19 cellular contexts compared by ENCODE assay signal in genomic region chr3:49079270-49079669, GRCh38. TPM values are rescaled to one million over a fixed set of nuclear protein-coding genes. Genes with fewer than 3 reads are reported as not detected.
DNase-seq lines count a peak whose midpoint lies in the region; ATAC-seq, FAIRE-seq and TF ChIP-seq lines count a peak whose summit lies in the region.
"Had no signal": no experiment of that assay in that cellular context is flagged by ENCODE, and none has a peak within 500 bp of the region (broad histone marks: within the 10 kb centered on the region; RNA-seq: fewer than 3 reads in every experiment).

No MANE protein-coding gene starts in this region.

- 95% methylated on average over 2 of the region's 2 CpGs for WGBS in right cardiac atrium

- H3K9ac ChIP-seq in kidney (ENCODE audit: low read length in 2 of 2) = no peak overlapping the region
- H3K9ac ChIP-seq: BLaER1, GM23248 had no signal

- no peaks in the 10 kb centered on the region for H3K4me1 Mint-ChIP-seq in WTC11

- POLR2A ChIA-PET in WTC11 (lab: Charles Lee) = interaction anchor here (0.7 kb wide), 1 partner anchor 40 kb away, joined by 6 read pairs; no protein-coding TSS in a partner anchor

- no peak for TF ChIP-seq CTCF in WTC11 (IDR thresholded peaks at IDR 0.05)
- no peak for TF ChIP-seq CTCF in kidney (IDR thresholded peaks at IDR 0.05; ENCODE audit: borderline replicate concordance, extremely low read depth, insufficient read depth)

- H3K36me3 Mint-ChIP-seq in WTC11 = peaks cover 29% of the 10 kb centered on the region

- no peak for ATAC-seq in WTC11
- no peak for ATAC-seq in right cardiac atrium
- ATAC-seq: CD8-positive, alpha-beta T cell had no signal

- intact Hi-C loops in kidney (cut with DNase I) (no loop called here), right cardiac atrium (cut with DNase I) (no loop called here)

- FAIRE-seq in RCC 7860 (lab: Jason Lieb, UNC) (peak; percentile 74), kidney (lab: Jason Lieb, UNC) (peak; percentile 87)
- FAIRE-seq: GM12892, H1 had no signal

- H3K27ac Mint-ChIP-seq in WTC11 = no peak overlapping the region
- H3K27ac Mint-ChIP-seq: B cell; CD4-positive, CD25-positive, alpha-beta regulatory T cell; CD8-positive, alpha-beta T cell had no signal

- no peaks in the 10 kb centered on the region for H3K9me3 Mint-ChIP-seq in WTC11
- H3K9me3 Mint-ChIP-seq: CD4-positive, CD25-positive, alpha-beta regulatory T cell; CD8-positive, alpha-beta T cell had no signal

- H3K4me1 ChIP-seq in kidney (ENCODE audit: control insufficient read depth in 1 of 2, insufficient read depth in 1 of 2, low read depth in 1 of 2, low read length in 2 of 2) = no peaks in the 10 kb centered on the region
- H3K4me1 ChIP-seq in right cardiac atrium (ENCODE audit: control insufficient read depth, insufficient read depth, low read length) = peaks cover 3% of the 10 kb centered on the region
- H3K4me1 ChIP-seq: BLaER1, Caco-2 had no signal

- H3K9me3 ChIP-seq in kidney (ENCODE audit: control insufficient read depth in 1 of 2, low read length in 2 of 2) (no peaks in the 10 kb centered on the region), right cardiac atrium (ENCODE audit: control insufficient read depth, low read length) (no peaks in the 10 kb centered on the region)
- H3K9me3 ChIP-seq: BLaER1, Caco-2 had no signal

- H3K27me3 Mint-ChIP-seq in WTC11 (ENCODE audit: low read depth) = no peaks in the 10 kb centered on the region
- H3K27me3 Mint-ChIP-seq: B cell; CD4-positive, CD25-positive, alpha-beta regulatory T cell had no signal

- peaks cover 10 to 11% of the 10 kb centered on the region in 2 donors for H3K36me3 ChIP-seq in kidney (ENCODE audit: control insufficient read depth in 1 of 2, insufficient read depth in 2 of 2, low read length in 2 of 2)

- no peaks in the 10 kb centered on the region for H3K27me3 ChIP-seq in right cardiac atrium (ENCODE audit: control insufficient read depth, insufficient read depth)
- H3K27me3 ChIP-seq: BLaER1 had no signal

- CTCF ChIA-PET in WTC11 (lab: Charles Lee) = no interaction called here

- no peak overlapping the region for H3K27ac ChIP-seq in kidney (ENCODE audit: low read depth in 2 of 2, low read length in 2 of 2)
- no peak overlapping the region for H3K27ac ChIP-seq in right cardiac atrium (ENCODE audit: low read length)
- H3K27ac ChIP-seq: BLaER1, C4-2B, GM23248 had no signal

- H3K4me3 Mint-ChIP-seq in WTC11 = no peak overlapping the region
- H3K4me3 Mint-ChIP-seq: B cell; CD4-positive, CD25-positive, alpha-beta regulatory T cell; CD8-positive, alpha-beta T cell had no signal

- H3K4me3 ChIP-seq in kidney (ENCODE audit: low read length in 2 of 2) = no peak overlapping the region
- H3K4me3 ChIP-seq in right cardiac atrium (ENCODE audit: low read length) = no peak overlapping the region
- H3K4me3 ChIP-seq: BLaER1, GM23248 had no signal

- DNase-seq in RCC 7860 (ENCODE audit: low spot score) (no peak), WTC11 (ENCODE audit: low spot score) (no peak), kidney (no peak), NCI-H2029 (lab: John Stamatoyannopoulos, UW) (no peak), right cardiac atrium (no peak), ecto neural progenitor cell (ENCODE audit: low spot score) (no peak), DMS79 (lab: John Stamatoyannopoulos, UW) (no peak)
- DNase-seq: Caco-2; CD4-positive, CD25-positive, alpha-beta regulatory T cell; CD8-positive, alpha-beta T cell; DMS79 treated with DMSO at 0.1 percent for 48 hours; GM23248; H7; HCEC 1CT had no signal

TF ChIP-seq in WTC11, 78 proteins besides CTCF, POLR2A, EP300 and RAD21:
- peak; percentile 100 for TF ChIP-seq HMGA2 (CRISPR knock-in tag; IDR thresholded peaks at IDR 0.05)
- TF ChIP-seq NR3C1 (CRISPR knock-in tag; conservative IDR thresholded peaks at IDR 0.05; ENCODE audit: low read depth) = no peak
- no peak for TF ChIP-seq GABPB1 (CRISPR knock-in tag; IDR thresholded peaks at IDR 0.05)

RNA-seq across cellular contexts. Expression of gene QRICH1, which starts 14.6 kb away (rescaled TPM):
- 110 to 123 TPM (median 120 TPM) in 3 replicates for total RNA-seq in WTC11 (2021)
- total RNA-seq in kidney = 92.1 TPM
- 23.0 TPM for polyA plus RNA-seq in kidney (ENCODE audit: insufficient read depth, low read depth, low replicate concordance)
- 10 to 100 TPM; 59.2 to 74.7 (median 65.9) TPM for total RNA-seq in right cardiac atrium
- 23.3 TPM for polyA plus RNA-seq in right cardiac atrium

RNA-seq across cellular contexts. Expression of gene QARS1, which starts 25.3 kb away (rescaled TPM):
- 405 to 471 TPM (median 433 TPM) in 3 replicates for total RNA-seq in WTC11 (2021)
- 231 TPM for total RNA-seq in kidney
- 209 TPM for polyA plus RNA-seq in kidney (ENCODE audit: insufficient read depth, low read depth, low replicate concordance)
- total RNA-seq in right cardiac atrium = 100 to 1,000 TPM; 155 to 188 (median 158) TPM
- 132 TPM for polyA plus RNA-seq in right cardiac atrium

RNA-seq across cellular contexts. Expression of gene USP19, which starts 41.4 kb away (rescaled TPM):
- total RNA-seq in WTC11 (2021) (72.4 to 75.8 TPM (median 73.3 TPM) in 3 replicates), kidney (67.2 TPM), right cardiac atrium (10 to 100 TPM; 38.4 to 62.8 (median 56.1) TPM)
- polyA plus RNA-seq in kidney (ENCODE audit: insufficient read depth, low read depth, low replicate concordance) (29.3 TPM), right cardiac atrium (25.5 TPM)

RNA-seq across cellular contexts. Expression of gene IMPDH2, which starts 50.1 kb away (rescaled TPM):
- total RNA-seq in WTC11 (2021) (449 to 472 TPM (median 452 TPM) in 3 replicates), kidney (132 TPM), right cardiac atrium (10 to 100 TPM; 50.5 to 62.6 (median 60.5) TPM)
- polyA plus RNA-seq in kidney (ENCODE audit: insufficient read depth, low read depth, low replicate concordance) (99.9 TPM), right cardiac atrium (34.7 TPM)

RNA-seq across cellular contexts. Expression of gene LAMB2, which starts 53.6 kb away (rescaled TPM):
- total RNA-seq in WTC11 (2021) (118 to 134 TPM (median 130 TPM) in 3 replicates), kidney (444 TPM), right cardiac atrium (100 to 1,000 TPM; 725 to 914 (median 824) TPM)
- polyA plus RNA-seq in kidney (ENCODE audit: insufficient read depth, low read depth, low replicate concordance) (460 TPM), right cardiac atrium (803 TPM)
- total RNA-seq: CD8-positive, alpha-beta T cell had no signal
